ENCODE assay signal across 15 cellular contexts in the genomic region with DNA sequence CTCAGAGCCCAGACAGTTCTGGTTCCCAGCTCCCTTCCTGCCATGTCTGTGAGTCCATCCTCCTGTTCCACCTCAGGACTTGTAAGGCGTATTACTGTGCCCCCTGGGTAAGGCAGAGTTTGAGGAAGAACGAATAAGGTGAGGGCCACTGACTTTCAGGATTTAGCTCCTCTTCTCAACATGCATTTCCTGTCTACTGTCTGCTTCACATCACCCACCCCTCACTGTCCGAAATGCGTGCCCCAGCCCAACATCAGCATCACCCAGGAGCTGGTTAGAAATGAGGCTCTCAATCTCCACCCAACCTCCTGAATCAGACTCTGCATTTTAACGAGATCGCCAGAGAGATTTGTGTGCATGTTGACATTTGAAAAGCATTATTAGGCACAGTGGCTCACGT. TPM values are rescaled to one million over a fixed set of nuclear protein-coding genes. Genes with fewer than 3 reads are reported as not detected.
DNase-seq lines count a peak whose midpoint lies in the region; ATAC-seq and TF ChIP-seq lines count a peak whose summit lies in the region.
"Had no signal": no experiment of that assay in that cellular context is flagged by ENCODE, and none has a peak within 500 bp of the region (broad histone marks: within the 10 kb centered on the region; RNA-seq: fewer than 3 reads in every experiment).

No MANE protein-coding gene starts in this region.

- no peak overlapping the region for H3K9ac ChIP-seq in BLaER1 treated with 17β-estradiol and CSF1 and Interleukin-3, amounts not matched to agents 10 nM and 100 nM
- H3K9ac ChIP-seq in mesenchymal stem cell (ENCODE audit: low read length) = no peak overlapping the region

- H3K4me3 ChIP-seq in BLaER1 treated with 17β-estradiol and CSF1 and Interleukin-3, amounts not matched to agents 10 nM and 100 nM = no peak overlapping the region
- H3K4me3 ChIP-seq in coronary artery (no peak overlapping the region), mesenchymal stem cell (ENCODE audit: insufficient read depth in 1 of 2, low read depth in 1 of 2, low read length in 2 of 2) (no peak overlapping the region), vagina (no peak overlapping the region)
- H3K4me3 ChIP-seq: GM12878 had no signal

- H2BK5ac ChIP-seq in mesenchymal stem cell (ENCODE audit: low read depth, low read length, poor library complexity, severe bottlenecking) = no peak overlapping the region

- no peaks in the 10 kb centered on the region for H4K20me1 ChIP-seq in BLaER1 treated with 17β-estradiol and CSF1 and Interleukin-3, amounts not matched to agents 10 nM and 100 nM

- H4K8ac ChIP-seq in mesenchymal stem cell (ENCODE audit: low read length) = no peak overlapping the region

- TF ChIP-seq CTCF in coronary artery (IDR thresholded peaks at IDR 0.05) (no peak), vagina (IDR thresholded peaks at IDR 0.05) (no peak)

- no peak overlapping the region for H2BK15ac ChIP-seq in mesenchymal stem cell (ENCODE audit: low read depth, poor library complexity, severe bottlenecking)

- TF ChIP-seq POLR2A in vagina (IDR thresholded peaks at IDR 0.05) = no peak

- H3K23ac ChIP-seq in mesenchymal stem cell (ENCODE audit: low read length in 2 of 2) = no peak overlapping the region

- H3K27ac ChIP-seq in BLaER1 treated with 17β-estradiol and CSF1 and Interleukin-3, amounts not matched to agents 10 nM and 100 nM = peak overlapping the region in 5 of 11 experiments; percentile 4 to 64 (median 23); a peak in 7 of 22 replicates
- H3K27ac ChIP-seq in coronary artery (no peak overlapping the region), mesenchymal stem cell (ENCODE audit: low read length, poor library complexity, severe bottlenecking) (no peak overlapping the region), vagina (no peak overlapping the region), caudate nucleus (ENCODE audit: low read depth, low read length) (no peak overlapping the region)

- H3K36me3 ChIP-seq in BLaER1 treated with 17β-estradiol and CSF1 and Interleukin-3, amounts not matched to agents 10 nM and 100 nM = no peaks in the 10 kb centered on the region
- H3K36me3 ChIP-seq in mesenchymal stem cell (ENCODE audit: control insufficient read depth in 1 of 2, insufficient read depth in 2 of 2, low read depth in 1 of 2, low read length in 2 of 2) (no peaks in the 10 kb centered on the region), vagina (no peaks in the 10 kb centered on the region)
- H3K36me3 ChIP-seq: BE2C had no signal

- H3K18ac ChIP-seq in mesenchymal stem cell (ENCODE audit: low read depth in 1 of 2, low read length in 2 of 2) = peak overlapping the region in 1 of 2 experiments; percentile 14

- peak overlapping the region in 7 of 11 experiments; percentile 16 to 73 (median 32); a peak in 10 of 22 replicates for H3K4me2 ChIP-seq in BLaER1 treated with 17β-estradiol and CSF1 and Interleukin-3, amounts not matched to agents 10 nM and 100 nM
- no peak overlapping the region for H3K4me2 ChIP-seq in mesenchymal stem cell (ENCODE audit: low read length, poor library complexity, severe bottlenecking)

- no peak overlapping the region for H2AK5ac ChIP-seq in mesenchymal stem cell (ENCODE audit: low read length, severe bottlenecking)

- H3K27me3 ChIP-seq in BLaER1 treated with 17β-estradiol and CSF1 and Interleukin-3, amounts not matched to agents 10 nM and 100 nM = no peaks in the 10 kb centered on the region
- H3K27me3 ChIP-seq in mesenchymal stem cell (ENCODE audit: control insufficient read depth in 1 of 2, insufficient read depth in 1 of 2, low read length in 2 of 2) (peaks cover 0 to 14% of the 10 kb centered on the region in 2 experiments), vagina (no peaks in the 10 kb centered on the region)
- H3K27me3 ChIP-seq: BE2C had no signal

- H3K4me1 ChIP-seq in BLaER1 treated with 17β-estradiol and CSF1 and Interleukin-3, amounts not matched to agents 10 nM and 100 nM = peaks cover 21 to 59% (median 52%) of the 10 kb centered on the region in 10 experiments
- H3K4me1 ChIP-seq in mesenchymal stem cell (ENCODE audit: control insufficient read depth, insufficient read depth, low read depth, low read length) (peaks cover 5% of the 10 kb centered on the region), vagina (peaks cover 7% of the 10 kb centered on the region)

- ATAC-seq in HG03135 (IDR thresholded peaks at IDR 0.05; ENCODE audit: unreplicated experiment) = no peak
- ATAC-seq: GM12878 had no signal

- H4K91ac ChIP-seq in mesenchymal stem cell (ENCODE audit: low read length) = peak overlapping the region; percentile 12

- no peaks in the 10 kb centered on the region for H3K79me1 ChIP-seq in mesenchymal stem cell (replicated peaks; ENCODE audit: low read length, poor library complexity, severe bottlenecking)

- no peak overlapping the region for H3K4ac ChIP-seq in mesenchymal stem cell (ENCODE audit: low read depth in 1 of 2, low read length in 2 of 2)

- peak; percentile 47 for DNase-seq in coronary artery (ENCODE audit: low spot score)
- no peak for DNase-seq in mesenchymal stem cell
- peak; percentile 37 to 71 for DNase-seq in vagina (ENCODE audit: extremely low spot score in 2 of 2)
- no peak for DNase-seq in caudate nucleus (lab: John Stamatoyannopoulos, UW)
- no peak for DNase-seq in COR-L47 (lab: John Stamatoyannopoulos, UW)
- DNase-seq: 8988T; BE2C; CD4-positive, alpha-beta memory T cell; DND-41; EL; GOT3; H9 had no signal

- H3K9me3 ChIP-seq in BLaER1 treated with 17β-estradiol and CSF1 and Interleukin-3, amounts not matched to agents 10 nM and 100 nM (replicated peaks in 1 of 11) = peaks cover 0 to 25% (median 21%) of the 10 kb centered on the region in 11 experiments; a peak in 16 of 22 replicates
- H3K9me3 ChIP-seq in mesenchymal stem cell (ENCODE audit: control insufficient read depth, low read length) = peaks cover 2% of the 10 kb centered on the region
- H3K9me3 ChIP-seq in vagina = no peaks in the 10 kb centered on the region
- H3K9me3 ChIP-seq: BE2C had no signal

- peak overlapping the region; percentile 3 to 65 for H2BK12ac ChIP-seq in mesenchymal stem cell (ENCODE audit: low read length in 2 of 2)

- 87% methylated on average over 7 of the region's 7 CpGs for WGBS in mesenchymal stem cell

- no peak overlapping the region for H2BK120ac ChIP-seq in mesenchymal stem cell (ENCODE audit: low read depth, low read length)

- no peak overlapping the region for H3K14ac ChIP-seq in mesenchymal stem cell (ENCODE audit: low read length in 2 of 2)

- H2AFZ ChIP-seq in mesenchymal stem cell (ENCODE audit: low read depth, low read length) = no peak overlapping the region

- intact Hi-C loops in vagina (cut with DNase I) = no loop called here

RNA-seq across cellular contexts. Expression of a gene that starts 44.4 kb away (rescaled TPM):
- 3.5 TPM for polyA plus RNA-seq in mesenchymal stem cell (2013, experiment 1 of 2)
- polyA plus RNA-seq in mesenchymal stem cell (2013, experiment 2 of 2) = 3.5 TPM
- 25.0 TPM for total RNA-seq in vagina

Comparison
In these comparisons a context has a peak if more than half of its experiments do, and no peak if none do; other contexts are left out.
1. DNase-seq: peak in coronary artery (single experiment) and vagina (2 of 2); none in mesenchymal stem cell (single experiment), caudate nucleus (0 of 61) and COR-L47 (single experiment).